In genomic region chrX:76145591-76146309, GRCh38 we compare ENCODE assay signal across 8 cellular contexts. TPM values are rescaled to one million over a fixed set of nuclear protein-coding genes. Genes with fewer than 3 reads are reported as not detected.
A peak's percentile ranks its signal among the peaks of the same experiment; 100 is the strongest.
DNase-seq lines count a peak whose midpoint lies in the region; ATAC-seq, FAIRE-seq and TF ChIP-seq lines count a peak whose summit lies in the region.
"Not testable (repeated sequence)": the region's sequence is repeated elsewhere in the genome, so short reads cannot be mapped to it uniquely, and the experiment has no call there.

No MANE protein-coding gene starts in this region.

- not testable (repeated sequence) for TF ChIP-seq EP300 in SK-N-SH (IDR thresholded peaks at IDR 0.05; ENCODE audit: borderline replicate concordance in 1 of 2, low read depth in 1 of 2, low read length in 1 of 2); upper lobe of left lung (IDR thresholded peaks at IDR 0.05)

- peak overlapping the region; percentile 64 for H3K4me2 ChIP-seq in Karpas-422 (ENCODE audit: low read depth, low read length, poor library complexity, severe bottlenecking)
- peak overlapping the region; percentile 66 for H3K4me2 ChIP-seq in SK-N-SH

- H4K20me1 ChIP-seq in Karpas-422 (ENCODE audit: insufficient read depth, low read depth, low read length); SK-N-SH (ENCODE audit: insufficient read depth): not testable (repeated sequence)

- POLR2A ChIA-PET in SK-N-SH (lab: Yijun Ruan, JAX) = not testable (repeated sequence)

- H3K27ac ChIP-seq in Karpas-422 (ENCODE audit: low read length) (peak overlapping the region; percentile 80), SK-N-SH (ENCODE audit: low read depth in 2 of 2, low read length in 1 of 2) (peak overlapping the region in 1 of 2 experiments; percentile 40; a peak in 1 of 4 replicates), upper lobe of left lung (peak overlapping the region in 2 of 4 donors; percentile 52 to 57)

- DNase-seq in GM18507 (ENCODE audit: extremely low spot score, insufficient read length, low read depth); SK-N-SH; frontal cortex (ENCODE audit: low spot score in 2 of 2); omental fat pad (ENCODE audit: low spot score); upper lobe of left lung: not testable (repeated sequence)
- DNase-seq in Karpas-422 = peak; percentile 80
- peak in 1 of 2 donors; percentile 16 for DNase-seq in activated naive CD4-positive, alpha-beta T cell treated with anti-CD3 and anti-CD28 coated beads, Interleukin-2, amount 50 U/mL, for 72 hours (ENCODE audit: low spot score in 2 of 2)

- H3K4me1 ChIP-seq in Karpas-422 (ENCODE audit: low read length) (peaks cover 28% of the 10 kb centered on the region), upper lobe of left lung (peaks cover 8 to 15% (median 12%) of the 10 kb centered on the region in 4 donors)
- H3K4me1 ChIP-seq in SK-N-SH (ENCODE audit: control insufficient read depth in 1 of 2, insufficient read depth in 2 of 2, low read depth in 1 of 2, low read length in 1 of 2) = not testable (repeated sequence)

- H2AFZ ChIP-seq in Karpas-422 (ENCODE audit: low read length) (peak overlapping the region; percentile 84; the same call in 1 of the 2 replicates), SK-N-SH (ENCODE audit: low read depth) (peak overlapping the region; percentile 79; the same call in 1 of the 2 replicates)

- peak; percentile 55 for ATAC-seq in HG02642 (IDR thresholded peaks at IDR 0.05; ENCODE audit: poor library complexity, unreplicated experiment)
- peak; percentile 65 to 76 for ATAC-seq in activated naive CD4-positive, alpha-beta T cell treated with anti-CD3 and anti-CD28 coated beads, Interleukin-2, amount 50 U/mL, for 72 hours
- peak; percentile 73 for ATAC-seq in omental fat pad (ENCODE audit: low FRiP score)
- peak; percentile 84 to 92 for ATAC-seq in upper lobe of left lung (ENCODE audit: low FRiP score in 2 of 2)

- peak overlapping the region; percentile 85 to 88 for H3K27ac Mint-ChIP-seq in activated naive CD4-positive, alpha-beta T cell treated with anti-CD3 and anti-CD28 coated beads, Interleukin-2, amount 50 U/mL, for 72 hours

- H3K36me3 Mint-ChIP-seq in activated naive CD4-positive, alpha-beta T cell treated with anti-CD3 and anti-CD28 coated beads, Interleukin-2, amount 50 U/mL, for 72 hours = not testable (repeated sequence)

- not testable (repeated sequence) for TF ChIP-seq CTCF in SK-N-SH (IDR thresholded peaks at IDR 0.05); omental fat pad (IDR thresholded peaks at IDR 0.05); upper lobe of left lung (IDR thresholded peaks at IDR 0.05)

- FAIRE-seq in GM18507 (lab: Jason Lieb, UNC) (peak; percentile 89), frontal cortex (lab: Jason Lieb, UNC) (peak; percentile 52)

- H3K4me3 ChIP-seq in Karpas-422 (ENCODE audit: low read length) = peak overlapping the region; percentile 64
- peak overlapping the region; percentile 34 to 46; a peak in 2 of 4 replicates for H3K4me3 ChIP-seq in SK-N-SH (ENCODE audit: low read depth in 2 of 2, low read length in 1 of 2)
- H3K4me3 ChIP-seq in upper lobe of left lung = peak overlapping the region in 3 of 4 donors; percentile 4 to 23 (median 17)

- CTCF ChIA-PET in SK-N-SH (lab: Yijun Ruan, JAX) = not testable (repeated sequence)

- not testable (repeated sequence) for H3K9me3 ChIP-seq in Karpas-422 (ENCODE audit: low read length); SK-N-SH; upper lobe of left lung

- H3K27me3 ChIP-seq in Karpas-422 (ENCODE audit: low read length); SK-N-SH (ENCODE audit: insufficient read depth); upper lobe of left lung: not testable (repeated sequence)

- not testable (repeated sequence) for TF ChIP-seq POLR2A in upper lobe of left lung (IDR thresholded peaks at IDR 0.05)

- not testable (repeated sequence) for H3K9me2 ChIP-seq in Karpas-422 (replicated peaks; ENCODE audit: insufficient read depth, low read length); SK-N-SH

- not testable (repeated sequence) for H3K36me3 ChIP-seq in Karpas-422 (ENCODE audit: insufficient read depth, low read length); SK-N-SH (replicated peaks in 1 of 2; ENCODE audit: control insufficient read depth in 1 of 2, insufficient read depth in 2 of 2, low read length in 1 of 2); upper lobe of left lung

- not testable (repeated sequence) for TF ChIP-seq RAD21 in SK-N-SH (IDR thresholded peaks at IDR 0.05; ENCODE audit: low read length)

- H3K9me3 Mint-ChIP-seq in activated naive CD4-positive, alpha-beta T cell treated with anti-CD3 and anti-CD28 coated beads, Interleukin-2, amount 50 U/mL, for 72 hours = not testable (repeated sequence)

- H3K9ac ChIP-seq in Karpas-422 (ENCODE audit: low read length) (peak overlapping the region; percentile 74), SK-N-SH (peak overlapping the region; percentile 34; the same call in 1 of the 2 replicates)

- H3K79me2 ChIP-seq in Karpas-422 (ENCODE audit: low read length); SK-N-SH (ENCODE audit: insufficient read depth): not testable (repeated sequence)

- 2% methylated on average over 7 of the region's 23 CpGs for WGBS in SK-N-SH (ENCODE audit: low lambda C conversion rate)
- 7 to 9% methylated on average over 2 to 7 of the region's 23 CpGs for whole genome bisulfite sequencing in upper lobe of left lung, 2 donors

- H3F3A ChIP-seq in SK-N-SH (replicated peaks; ENCODE audit: insufficient read depth) = not testable (repeated sequence)

RNA-seq across cellular contexts. Expression of gene PBDC1, which starts 27.1 kb away (rescaled TPM):
- 8.3 and 17.2 TPM in 2 replicates for total RNA-seq in Karpas-422 (2014; rRNA removed; shearing (Covaris generic); ENCODE audit: low replicate concordance)
- 17.4 and 18.7 TPM in 2 replicates for polyA plus RNA-seq in SK-N-SH (2012; rRNA removed)
- 20.8 and 25.4 TPM in 2 replicates for polyA plus RNA-seq in SK-N-SH (2012; cell fraction: cytosol; rRNA removed)
- 17.4 and 21.0 TPM in 2 replicates for polyA plus RNA-seq in SK-N-SH (2012; cell fraction: nucleus; rRNA removed)
- total RNA-seq in activated naive CD4-positive, alpha-beta T cell treated with anti-CD3 and anti-CD28 coated beads, Interleukin-2, amount 50 U/mL, for 72 hours = 10 to 100 TPM; 35.5 to 43.0 TPM
- total RNA-seq in frontal cortex (17.9 TPM), omental fat pad (10 to 100 TPM; 10.5 to 28.0 (median 18.9) TPM), upper lobe of left lung (10 to 100 TPM; 11.5 to 26.8 (median 23.2) TPM)
